20 cellular contexts compared by ENCODE assay signal in the genomic region with DNA sequence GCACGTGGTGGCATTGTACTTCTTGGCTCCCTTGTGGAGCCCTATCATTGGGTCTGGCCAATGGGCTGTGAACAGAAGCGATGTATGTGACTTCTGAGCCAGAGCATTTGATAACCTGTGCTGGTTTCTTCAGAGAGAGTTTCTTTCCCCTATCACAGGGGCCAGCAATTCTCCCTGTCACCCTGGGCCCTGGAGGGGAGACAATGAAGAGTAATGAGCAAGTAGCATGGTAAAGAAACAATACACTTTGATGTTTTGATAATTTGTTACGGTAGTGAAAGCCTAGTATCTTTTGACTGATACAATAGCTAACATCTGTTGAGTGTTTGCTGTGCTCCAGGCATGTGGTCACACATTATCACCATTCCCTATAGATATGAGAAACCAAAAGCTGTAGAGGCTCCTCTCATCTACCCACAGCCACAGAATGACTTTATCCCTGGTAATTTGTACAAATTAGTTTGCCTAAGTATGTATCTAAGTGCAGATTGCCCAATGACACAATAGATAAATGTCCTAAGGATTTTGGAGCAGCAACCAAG.
"Had no signal": no experiment of that assay in that cellular context is flagged by ENCODE, and none has a peak within 500 bp of the region (broad histone marks: within the 10 kb centered on the region; RNA-seq: fewer than 3 reads in every experiment).

No MANE protein-coding gene starts in this region.

- H3K36me3 ChIP-seq: Peyer's patch had no signal

- H3K27me3 ChIP-seq: Peyer's patch had no signal

- H3K27ac ChIP-seq: Peyer's patch had no signal

- H3K4me3 ChIP-seq: Peyer's patch had no signal

- ATAC-seq: activated CD8-positive, alpha-beta memory T cell treated with anti-CD3 and anti-CD28 coated beads, Interleukin-2, amount 10 ng/mL, durations not matched to agents 7 days and 5 days; WTC11 had no signal

- DNase-seq: activated CD4-positive, alpha-beta T cell treated with anti-CD3 and anti-CD28 coated beads for 48 hours; activated CD4-positive, alpha-beta T cell treated with anti-CD3 and anti-CD28 coated beads, Interleukin-2, amount 50 U/mL, for 4 hours; activated CD4-positive, CD25-positive, alpha-beta regulatory T cell treated with anti-CD3 and anti-CD28 coated beads, Interleukin-2, amount 50 U/mL, for 72 hours; activated CD8-positive, alpha-beta memory T cell treated with anti-CD3 and anti-CD28 coated beads, Interleukin-2, amount 10 ng/mL, durations not matched to agents 7 days and 5 days; activated effector memory CD4-positive, alpha-beta T cell treated with Interleukin-2 at 50 U/mL for 16 hours; activated naive CD4-positive, alpha-beta T cell; activated T-cell treated with anti-CD3 and anti-CD28 coated beads, Interleukin-2, amount 50 U/mL, for 24 hours; amniotic stem cell; Kasumi-1; KBM-7; NCI-H1048; NCI-H146; NCI-H1930; NCI-H2107; NCI-H524 treated with DMSO at 0.1 percent for 48 hours; NK-92 treated with Interleukin-12 subunit alpha and Interleukin-12 subunit beta, amount 100 ng/mL, for 24 hours; OCI-M1; Peyer's patch; SHP77 had no signal

- H3K4me1 ChIP-seq: Peyer's patch had no signal

- H3K9me3 ChIP-seq: Peyer's patch had no signal
